ENCODE assay signal across 8 cellular contexts in genomic region chr11:82927264-82927880, GRCh38. TPM values are rescaled to one million over a fixed set of nuclear protein-coding genes. Genes with fewer than 3 reads are reported as not detected.
DNase-seq lines count a peak whose midpoint lies in the region; ATAC-seq and TF ChIP-seq lines count a peak whose summit lies in the region.

No MANE protein-coding gene starts in this region.

- no peaks in the 10 kb centered on the region for H3K27me3 ChIP-seq in thoracic aorta (replicated peaks; ENCODE audit: insufficient read depth)

- peak; percentile 72 for DNase-seq in SIG-M5 treated with dmso at 0.1 percent for 504 hours (lab: John Stamatoyannopoulos, UW; ENCODE audit: unreplicated experiment)
- no peak for DNase-seq in SIG-M5 (lab: John Stamatoyannopoulos, UW)
- peak; percentile 36 for DNase-seq in NCI-H748 treated with DMSO at 0.1 percent for 48 hours (lab: John Stamatoyannopoulos, UW)
- DNase-seq in astrocyte of the hippocampus (ENCODE audit: low read depth, low spot score), result peak; percentile 68
- DNase-seq in iris pigment epithelial cell (ENCODE audit: low read depth), result peak; percentile 60
- DNase-seq in thoracic aorta (ENCODE audit: low spot score), result no peak

- H3K27ac ChIP-seq in thoracic aorta, result no peak overlapping the region

- H3K4me3 ChIP-seq in thoracic aorta, result no peak overlapping the region

- H3K36me3 ChIP-seq in thoracic aorta, result no peaks in the 10 kb centered on the region

- peak; percentile 82 for TF ChIP-seq CTCF in thoracic aorta (IDR thresholded peaks at IDR 0.05)

- ATAC-seq in GM19324 (IDR thresholded peaks at IDR 0.05; ENCODE audit: low FRiP score, unreplicated experiment), result peak; percentile 63
- peak; percentile 81 for ATAC-seq in HG03439 (IDR thresholded peaks at IDR 0.05; ENCODE audit: unreplicated experiment)
- ATAC-seq in thoracic aorta (ENCODE audit: insufficient number of reproducible peaks, low FRiP score, low read depth), result no peak

- no peaks in the 10 kb centered on the region for H3K9me3 ChIP-seq in thoracic aorta

- no peaks in the 10 kb centered on the region for H3K4me1 ChIP-seq in thoracic aorta (ENCODE audit: control insufficient read depth in 1 of 2, low read depth in 2 of 2)

RNA-seq across cellular contexts. Expression of gene DDIAS, which starts 25.8 kb away (rescaled TPM):
- 1 to 10 TPM in 1 of 2 donors, not detected in 1; 1.2 TPM for total RNA-seq in thoracic aorta

RNA-seq across cellular contexts. Expression of gene PRCP, which starts 27.1 kb away (rescaled TPM):
- total RNA-seq in thoracic aorta, result 10 to 100 TPM; 46.8 to 55.9 TPM

Comparison
In these comparisons a context has a peak if more than half of its experiments do, and no peak if none do; other contexts are left out.
1. DNase-seq: peak in SIG-M5 treated with dmso at 0.1 percent for 504 hours (single experiment), NCI-H748 treated with DMSO at 0.1 percent for 48 hours (single experiment), astrocyte of the hippocampus (single experiment) and iris pigment epithelial cell (single experiment); none in SIG-M5 (single experiment) and thoracic aorta (single experiment).